ENCODE assay signal across 8 cellular contexts in the genomic region with DNA sequence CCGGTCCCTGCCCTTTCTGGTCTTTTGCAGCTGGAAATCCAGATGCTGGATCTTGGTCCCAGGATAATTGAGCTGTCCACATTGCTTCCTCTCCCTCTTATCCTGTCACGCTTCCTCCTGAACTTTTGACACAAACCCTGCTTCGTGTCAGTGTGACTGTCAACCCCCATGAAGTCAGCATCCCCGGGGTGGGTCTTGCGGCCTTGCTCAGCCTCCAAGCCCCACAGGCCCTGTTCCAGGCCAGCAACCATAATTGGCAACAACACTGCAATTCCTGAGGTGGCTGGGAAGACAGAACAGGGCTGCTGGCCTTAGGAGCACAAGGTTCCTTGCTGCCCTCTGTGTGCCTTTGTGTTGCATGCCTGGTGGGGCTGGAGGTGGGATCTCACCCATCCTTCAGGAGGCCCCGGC.
"Had no signal": no experiment of that assay in that cellular context is flagged by ENCODE, and none has a peak within 500 bp of the region (broad histone marks: within the 10 kb centered on the region; RNA-seq: fewer than 3 reads in every experiment).

No MANE protein-coding gene starts in this region.

- DNase-seq: activated CD4-positive, alpha-beta memory T cell treated with anti-CD3 and anti-CD28 coated beads for 36 hours; activated naive CD4-positive, alpha-beta T cell; aorta; foreskin melanocyte; stimulated activated naive B cell treated with anti-CD40 and anti-IgM and Interleukin-4, amounts not matched to agents 10 μg/mL and 1 μg/mL and 100 μg/mL, for 72 hours had no signal

- H3K9ac ChIP-seq: parathyroid adenoma had no signal

- H3K4me3 ChIP-seq: breast epithelium, tibial nerve had no signal

- H3K9me3 ChIP-seq: breast epithelium, tibial nerve had no signal

- H3K27ac ChIP-seq: breast epithelium, parathyroid adenoma, tibial nerve had no signal

- ATAC-seq: stimulated activated naive B cell treated with anti-CD40 and anti-IgM and Interleukin-4, amounts not matched to agents 10 μg/mL and 1 μg/mL and 100 μg/mL, for 72 hours had no signal

- H3K4me1 ChIP-seq: breast epithelium, parathyroid adenoma had no signal

- H3K27me3 ChIP-seq: breast epithelium, tibial nerve had no signal

- H3K36me3 ChIP-seq: breast epithelium, tibial nerve had no signal
